ENCODE assay signal across 8 cellular contexts in the genomic region with DNA sequence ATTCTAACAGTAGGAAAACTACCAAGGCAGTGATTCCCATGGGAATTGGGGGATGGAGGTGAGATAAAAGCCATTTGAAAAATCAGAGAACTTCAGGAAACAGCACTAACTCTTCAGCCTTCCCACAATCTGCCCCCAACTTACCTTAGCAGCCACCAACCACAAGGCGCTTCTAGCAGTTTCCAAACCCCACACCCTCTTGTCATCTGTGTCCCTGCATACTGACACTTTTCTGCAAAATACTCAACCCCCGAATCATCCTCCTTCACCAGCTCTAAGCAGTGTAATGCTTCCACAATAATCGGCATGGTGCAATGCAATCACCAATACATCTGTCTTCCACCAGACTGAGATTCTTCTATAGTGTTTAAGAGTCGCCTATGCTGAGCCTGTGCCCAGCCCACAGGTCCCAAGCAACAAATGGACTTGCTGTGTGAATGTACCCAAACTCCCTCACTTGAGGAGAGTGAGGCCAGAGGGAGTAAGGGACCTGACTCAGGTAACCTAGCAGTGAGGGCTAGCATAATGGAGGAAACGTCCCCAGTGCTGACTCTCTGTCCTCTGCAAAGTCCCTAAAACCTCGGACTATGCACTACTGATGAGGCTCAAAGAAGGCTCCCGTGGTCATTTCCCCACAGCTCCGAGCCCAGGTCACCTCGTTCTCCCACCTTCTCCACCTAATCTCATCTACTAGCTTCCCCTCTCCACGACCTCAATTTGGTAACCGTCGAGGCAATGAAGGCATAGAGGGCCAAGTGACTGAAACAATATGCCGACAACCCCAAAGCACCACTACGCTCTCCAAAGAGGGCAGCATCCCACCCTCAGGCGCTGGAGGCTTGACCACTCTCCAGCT. TPM values are rescaled to one million over a fixed set of nuclear protein-coding genes. Genes with fewer than 3 reads are reported as not detected.
DNase-seq lines count a peak whose midpoint lies in the region; ATAC-seq and TF ChIP-seq lines count a peak whose summit lies in the region.

No MANE protein-coding gene starts in this region.

- peak; percentile 11 for ATAC-seq in central memory CD8-positive, alpha-beta T cell (replicated peaks; ENCODE audit: extremely low read depth, poor library complexity, severe bottlenecking)
- ATAC-seq in HG02759 (IDR thresholded peaks at IDR 0.05; ENCODE audit: unreplicated experiment) (no peak), HG03139 (IDR thresholded peaks at IDR 0.05; ENCODE audit: unreplicated experiment) (no peak), HG03520 (IDR thresholded peaks at IDR 0.05; ENCODE audit: unreplicated experiment) (no peak)

- TF ChIP-seq CTCF in GM13977 (IDR thresholded peaks at IDR 0.05; ENCODE audit: extremely low read depth, insufficient read depth, missing control alignments): no peak

- no peaks in the 10 kb centered on the region for H3K9me3 Mint-ChIP-seq in central memory CD8-positive, alpha-beta T cell

- H3K4me3 Mint-ChIP-seq in central memory CD8-positive, alpha-beta T cell: peak overlapping the region; percentile 69

- in situ Hi-C loops in GM13977 (cut with MboI; ENCODE audit: low pct_unique_long_range_greater_than_20kb, low sequenced_read_pairs, unreplicated experiment): loop anchor here (10.0 kb wide), 1 partner anchor 64 kb away; no protein-coding TSS in a partner anchor

- H3K36me3 ChIP-seq in Karpas-422 (ENCODE audit: insufficient read depth, low read length) (peaks cover 12% of the 10 kb centered on the region; the same call in 1 of the 2 replicates), mucosa of stomach (ENCODE audit: control insufficient read depth, insufficient read depth, low read length) (peaks cover 4% of the 10 kb centered on the region)

- peaks cover 47% of the 10 kb centered on the region for H3K4me1 Mint-ChIP-seq in central memory CD8-positive, alpha-beta T cell

- peak overlapping the region; percentile 87 for H3K4me2 ChIP-seq in Karpas-422 (ENCODE audit: low read depth, low read length, poor library complexity, severe bottlenecking)

- peak overlapping the region; percentile 92 for H3K9ac ChIP-seq in Karpas-422 (ENCODE audit: low read length)
- peak overlapping the region; percentile 95 for H3K9ac ChIP-seq in mucosa of stomach (ENCODE audit: low read length)

- DNase-seq in GM13977 (ENCODE audit: low spot score): peak; percentile 36
- peak; percentile 49 for DNase-seq in Karpas-422
- DNase-seq in central memory CD8-positive, alpha-beta T cell (ENCODE audit: low spot score in 2 of 2): no peak
- DNase-seq in iPS-NIHi7 (ENCODE audit: extremely low spot score): no peak

- H3K27ac Mint-ChIP-seq in central memory CD8-positive, alpha-beta T cell (ENCODE audit: low read depth): peak overlapping the region; percentile 61

- H3K27me3 ChIP-seq in Karpas-422 (ENCODE audit: low read length) (no peaks in the 10 kb centered on the region), mucosa of stomach (ENCODE audit: control insufficient read depth, insufficient read depth, low read length) (no peaks in the 10 kb centered on the region)

- peak overlapping the region; percentile 21; the same call in 1 of the 2 replicates for H2AFZ ChIP-seq in Karpas-422 (ENCODE audit: low read length)

- H3K79me2 ChIP-seq in Karpas-422 (ENCODE audit: low read length): peaks cover 48% of the 10 kb centered on the region

- no peaks in the 10 kb centered on the region for H4K20me1 ChIP-seq in Karpas-422 (ENCODE audit: insufficient read depth, low read depth, low read length)

- no peaks in the 10 kb centered on the region for H3K9me3 ChIP-seq in Karpas-422 (ENCODE audit: low read length)
- H3K9me3 ChIP-seq in mucosa of stomach (ENCODE audit: control insufficient read depth, low read length): no peaks in the 10 kb centered on the region

- H3K27ac ChIP-seq in Karpas-422 (ENCODE audit: low read length): peak overlapping the region; percentile 9; the same call in 1 of the 2 replicates

- peaks cover 23% of the 10 kb centered on the region for H3K4me1 ChIP-seq in Karpas-422 (ENCODE audit: low read length)
- peaks cover 17% of the 10 kb centered on the region for H3K4me1 ChIP-seq in mucosa of stomach (ENCODE audit: control insufficient read depth, insufficient read depth, low read length)

- no peaks in the 10 kb centered on the region for H3K9me2 ChIP-seq in Karpas-422 (replicated peaks; ENCODE audit: insufficient read depth, low read length)

- H3K4me3 ChIP-seq in Karpas-422 (ENCODE audit: low read length) (peak overlapping the region; percentile 87), mucosa of stomach (ENCODE audit: low read length) (peak overlapping the region; percentile 83)

- H3K36me3 Mint-ChIP-seq in central memory CD8-positive, alpha-beta T cell (ENCODE audit: insufficient read depth): peaks cover 39% of the 10 kb centered on the region

- H3K27me3 Mint-ChIP-seq in central memory CD8-positive, alpha-beta T cell: peaks cover 11% of the 10 kb centered on the region

RNA-seq across cellular contexts. Expression of a gene that starts 0.9 kb away (rescaled TPM):
- total RNA-seq in Karpas-422 (2014; rRNA removed; shearing (Covaris generic); ENCODE audit: low replicate concordance): 56.7 and 68.5 TPM in 2 replicates

RNA-seq across cellular contexts. Expression of a gene that starts 50.9 kb away (rescaled TPM):
- total RNA-seq in Karpas-422 (2014; rRNA removed; shearing (Covaris generic); ENCODE audit: low replicate concordance): not detected in 2 replicates

RNA-seq across cellular contexts. Expression of a gene that starts 54.0 kb away (rescaled TPM):
- 0.25 and 0.71 TPM in 2 replicates for total RNA-seq in Karpas-422 (2014; rRNA removed; shearing (Covaris generic); ENCODE audit: low replicate concordance)

Comparison
In these comparisons a context has a peak if more than half of its experiments do, and no peak if none do; other contexts are left out.
1. DNase-seq: peak in GM13977 (single experiment) and Karpas-422 (single experiment); none in central memory CD8-positive, alpha-beta T cell (0 of 2) and iPS-NIHi7 (single experiment).